In genomic region chr9:38039907-38040682, GRCh38 we compare ENCODE assay signal across 1 cellular context.
TF ChIP-seq lines count a peak whose summit lies in the region.

No MANE protein-coding gene starts in this region.

TF ChIP-seq in K562, 482 proteins besides CTCF, POLR2A, EP300 and RAD21 (continued from another document and continues in another):
- TF ChIP-seq ZNF518B (CRISPR knock-in tag; IDR thresholded peaks at IDR 0.05) (no peak), MCM3 (IDR thresholded peaks at IDR 0.05) (no peak), HNRNPL (IDR thresholded peaks at IDR 0.05; ENCODE audit: low read depth, low read length) (no peak), ERF (CRISPR knock-in tag; IDR thresholded peaks at IDR 0.05) (no peak), PRDM10 (IDR thresholded peaks at IDR 0.05; ENCODE audit: partially characterized antibody) (no peak), PRMT5 (CRISPR knock-in tag; IDR thresholded peaks at IDR 0.05) (no peak), SMARCA5 (IDR thresholded peaks at IDR 0.05) (peak; percentile 98), ZNF830 (CRISPR knock-in tag; IDR thresholded peaks at IDR 0.05) (no peak), GTF3C2 (IDR thresholded peaks at IDR 0.05; ENCODE audit: borderline replicate concordance, extremely low read depth, insufficient read length) (peak; percentile 52), MCM2 (IDR thresholded peaks at IDR 0.05; ENCODE audit: low read depth) (no peak), POLR2B (IDR thresholded peaks at IDR 0.05; ENCODE audit: low read depth, partially characterized antibody) (no peak), CUX1 (CRISPR knock-in tag; IDR thresholded peaks at IDR 0.05) (no peak), BMI1 (IDR thresholded peaks at IDR 0.05; ENCODE audit: low read length) (no peak), FUS (optimal IDR thresholded peaks at IDR 0.05; ENCODE audit: low read depth, low read length) (no peak), NUFIP1 (IDR thresholded peaks at IDR 0.05; ENCODE audit: partially characterized antibody) (peak; percentile 34), ZNF12 (CRISPR knock-in tag; IDR thresholded peaks at IDR 0.05) (no peak), THRB (CRISPR knock-in tag; conservative IDR thresholded peaks at IDR 0.05) (no peak), RCOR1 (IDR thresholded peaks at IDR 0.05; ENCODE audit: borderline replicate concordance in 1 of 2, low read depth in 2 of 2, low read length in 2 of 2) (peak; percentile 13 to 30; a peak in 1 of 4 replicates), BHLHE40 (IDR thresholded peaks at IDR 0.05; ENCODE audit: low read length) (no peak), MAX (CRISPR knock-in tag; IDR thresholded peaks at IDR 0.05) (peak; percentile 33; the same call in 1 of the 2 replicates), ZBTB33 (CRISPR knock-in tag; IDR thresholded peaks at IDR 0.05) (no peak), CC2D1A (IDR thresholded peaks at IDR 0.05) (no peak; the same call in 1 of the 2 replicates), PCBP1 (IDR thresholded peaks at IDR 0.05; ENCODE audit: low read depth, low read length, poor library complexity, severe bottlenecking) (no peak), PATZ1 (CRISPR knock-in tag; IDR thresholded peaks at IDR 0.05; ENCODE audit: borderline replicate concordance) (no peak), THRAP3 (IDR thresholded peaks at IDR 0.05; ENCODE audit: borderline replicate concordance) (no peak), NCOA4 (IDR thresholded peaks at IDR 0.05; ENCODE audit: partially characterized antibody) (no peak), THAP7 (CRISPR knock-in tag; IDR thresholded peaks at IDR 0.05) (0 out of 2 replicates have a peak, but pooled peaks have one; percentile 40)
